ENCODE assay signal across 9 cellular contexts in the genomic region with DNA sequence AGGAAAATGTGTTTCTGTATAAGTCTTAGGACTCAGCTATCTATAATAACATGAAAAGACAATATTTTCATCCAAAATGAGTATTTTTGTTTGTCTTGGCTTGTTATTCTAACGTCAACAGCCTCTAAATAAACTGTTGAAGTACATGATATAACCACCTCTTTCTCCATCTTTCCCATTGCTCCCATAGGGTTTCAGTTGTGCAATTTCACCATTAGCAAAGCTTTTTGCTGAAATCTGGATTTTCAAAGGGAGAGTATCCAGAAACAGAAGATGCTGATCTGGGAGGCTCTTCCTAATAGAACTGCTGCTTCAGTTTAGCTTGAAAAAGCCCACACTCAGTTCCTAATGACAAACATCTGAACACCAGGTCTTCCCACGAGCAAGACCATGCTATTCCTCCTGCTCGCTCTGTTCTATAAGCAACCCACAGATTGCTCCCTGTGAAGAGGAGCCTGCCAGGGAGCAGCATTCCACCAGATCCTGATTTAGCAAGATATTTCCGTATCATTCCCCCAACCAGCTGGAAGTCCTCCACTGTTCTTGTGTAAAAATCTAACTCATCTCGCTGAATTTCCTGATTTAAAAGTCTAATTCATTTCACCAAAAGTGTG. TPM values are rescaled to one million over a fixed set of nuclear protein-coding genes. Genes with fewer than 3 reads are reported as not detected.
"Had no signal": no experiment of that assay in that cellular context is flagged by ENCODE, and none has a peak within 500 bp of the region (broad histone marks: within the 10 kb centered on the region; RNA-seq: fewer than 3 reads in every experiment).

No MANE protein-coding gene starts in this region.

RNA-seq across cellular contexts. Expression of a gene that starts 41.2 kb away (rescaled TPM):
- total RNA-seq: activated CD4-positive, alpha-beta memory T cell treated with anti-CD3 and anti-CD28 coated beads, Interleukin-2, amount 10 ng/mL, durations not matched to agents 7 days and 5 days; activated CD4-positive, alpha-beta T cell treated with anti-CD3 and anti-CD28 coated beads, Interleukin-2, amount 10 ng/mL, durations not matched to agents 24 days and 14 days; activated naive CD4-positive, alpha-beta T cell treated with anti-CD3 and anti-CD28 coated beads for 36 hours; body of pancreas; esophagus mucosa; heart right ventricle; mononuclear cell; sigmoid colon; thoracic aorta had no signal
